11 cellular contexts compared by ENCODE assay signal in genomic region chr10:75294031-75294437, GRCh38. TPM values are rescaled to one million over a fixed set of nuclear protein-coding genes. Genes with fewer than 3 reads are reported as not detected.
DNase-seq lines count a peak whose midpoint lies in the region; ATAC-seq, FAIRE-seq and TF ChIP-seq lines count a peak whose summit lies in the region.
"Had no signal": no experiment of that assay in that cellular context is flagged by ENCODE, and none has a peak within 500 bp of the region (broad histone marks: within the 10 kb centered on the region; RNA-seq: fewer than 3 reads in every experiment).

No MANE protein-coding gene starts in this region.

- DNase-seq in breast epithelium (ENCODE audit: low spot score in 2 of 2) (no peak), MCF 10A (ENCODE audit: unreplicated experiment) (no peak), endothelial cell of umbilical vein (ENCODE audit: low read depth, low spot score) (peak; percentile 9), natural killer cell (no peak), NCI-H2029 treated with DMSO at 0.1 percent for 48 hours (lab: John Stamatoyannopoulos, UW) (no peak), C1 segment of cervical spinal cord (lab: John Stamatoyannopoulos, UW) (no peak)
- no peak for DNase-seq in stimulated activated CD4-positive, alpha-beta T cell treated with anti-CD3 and anti-CD28 coated beads, Interleukin-2, amount 100 ng/mL, for 48 hours
- DNase-seq: activated T-cell treated with anti-CD3 and anti-CD28 coated beads, Interleukin-2, amount 50 U/mL, for 72 hours; BE2C; NCI-H1048 had no signal

- CTCF ChIA-PET in MCF 10A (lab: Yijun Ruan, JAX): interaction anchor here (3.4 kb wide), 1 partner anchor 102 kb away, joined by 8 read pairs; no protein-coding TSS in a partner anchor
- CTCF ChIA-PET in endothelial cell of umbilical vein (lab: Charles Lee): interaction anchor here (1.0 kb wide), 1 partner anchor 14 kb away, joined by 3 read pairs; no protein-coding TSS in a partner anchor

- peaks cover 9% of the 10 kb centered on the region for H3K9me3 Mint-ChIP-seq in MCF 10A (ENCODE audit: unreplicated experiment)
- no peaks in the 10 kb centered on the region for H3K9me3 Mint-ChIP-seq in natural killer cell

- BruUV-seq in MCF 10A (replicated peaks; lab: Mats Ljungman, UMichigan) (no TSS peak), endothelial cell of umbilical vein (replicated peaks; lab: Mats Ljungman, UMichigan) (no TSS peak)

- H3K27me3 Mint-ChIP-seq in MCF 10A (ENCODE audit: insufficient read depth, unreplicated experiment) (no peaks in the 10 kb centered on the region), natural killer cell (ENCODE audit: low read depth in 2 of 2) (peaks cover 5 to 6% of the 10 kb centered on the region in 2 donors)

- H3K4me1 Mint-ChIP-seq in MCF 10A (ENCODE audit: insufficient read depth, unreplicated experiment) (no peaks in the 10 kb centered on the region), natural killer cell (peaks cover 0 to 6% of the 10 kb centered on the region in 2 donors)

- H3K4me2 ChIP-seq in endothelial cell of umbilical vein (ENCODE audit: insufficient read depth, low read length): peak overlapping the region; percentile 74

- no peak for ATAC-seq in natural killer cell

- H3K27ac Mint-ChIP-seq in MCF 10A (ENCODE audit: low read depth, unreplicated experiment) (no peak overlapping the region), natural killer cell (no peak overlapping the region)
- H3K27ac Mint-ChIP-seq: activated T-cell treated with anti-CD3 and anti-CD28 coated beads, Interleukin-2, amount 50 U/mL, for 72 hours had no signal

- WGBS in urinary bladder: 46% methylated on average over 8 of the region's 8 CpGs

- FAIRE-seq in endothelial cell of umbilical vein (lab: Jason Lieb, UNC): peak; percentile 15

- no peaks in the 10 kb centered on the region for H3K27me3 ChIP-seq in breast epithelium
- H3K27me3 ChIP-seq in endothelial cell of umbilical vein (ENCODE audit: control insufficient read depth in 2 of 2, insufficient read depth in 2 of 2, low read length in 2 of 2): peaks cover 0 to 2% of the 10 kb centered on the region in 2 experiments
- H3K27me3 ChIP-seq: BE2C had no signal

- H2AFZ ChIP-seq in endothelial cell of umbilical vein (ENCODE audit: low read depth, low read length): peak overlapping the region; percentile 15

- no peaks in the 10 kb centered on the region for H3K36me3 Mint-ChIP-seq in MCF 10A (ENCODE audit: insufficient read depth, unreplicated experiment)
- no peaks in the 10 kb centered on the region for H3K36me3 Mint-ChIP-seq in natural killer cell

- intact Hi-C loops in breast epithelium (cut with DNase I; ENCODE audit: low total_unique reads) (no loop called here), MCF 10A (cut with micrococcal nuclease) (loop anchor here (2.0 kb wide), 1 partner anchor 65 kb away; no protein-coding TSS in a partner anchor), endothelial cell of umbilical vein (cut with micrococcal nuclease) (loop anchor here (2.0 kb wide), 1 partner anchor 107 kb away; the partner anchor contains the start of gene ZNF503), natural killer cell (cut with micrococcal nuclease) (no loop called here)

- H3K4me3 Mint-ChIP-seq in MCF 10A (ENCODE audit: unreplicated experiment) (no peak overlapping the region), natural killer cell (peak overlapping the region; percentile 80)

- no peak for TF ChIP-seq POLR2A in breast epithelium (IDR thresholded peaks at IDR 0.05)
- TF ChIP-seq POLR2A in endothelial cell of umbilical vein (IDR thresholded peaks at IDR 0.05; ENCODE audit: low read depth, low read length): no peak

- H3K9me1 ChIP-seq in endothelial cell of umbilical vein (replicated peaks; ENCODE audit: control insufficient read depth, extremely low read depth, insufficient read depth, low read length): no peaks in the 10 kb centered on the region

- dilution Hi-C loops in endothelial cell of umbilical vein (cut with MboI; ENCODE audit: extremely low pct_ligation_motif_present, low sequenced_read_pairs): no loop called here

- H3K4me3 ChIP-seq in breast epithelium: peak overlapping the region; percentile 54 to 72 (median 63)
- H3K4me3 ChIP-seq in endothelial cell of umbilical vein (replicated peaks in 1 of 3; ENCODE audit: insufficient read depth in 1 of 3, low read depth in 1 of 3, low read length in 3 of 3): no peak overlapping the region
- H3K4me3 ChIP-seq in urinary bladder (ENCODE audit: low read depth, low read length): no peak overlapping the region

- H3K9me3 ChIP-seq in breast epithelium: peaks cover 0 to 5% of the 10 kb centered on the region in 2 donors
- no peaks in the 10 kb centered on the region for H3K9me3 ChIP-seq in endothelial cell of umbilical vein (replicated peaks; ENCODE audit: control insufficient read depth, insufficient read depth, low read length)
- H3K9me3 ChIP-seq: BE2C had no signal

- POLR2A ChIA-PET in MCF 10A (lab: Yijun Ruan, JAX) (interaction anchor here (0.9 to 4.1 kb wide), 5 partner anchors 9 to 107 kb away, joined by 3 to 64 read pairs (median 29); partner anchors contain the start of gene ZNF503), endothelial cell of umbilical vein (lab: Charles Lee) (no interaction called here)

- no peaks in the 10 kb centered on the region for H3K79me2 ChIP-seq in endothelial cell of umbilical vein (ENCODE audit: control insufficient read depth, insufficient read depth, low read length)

- H3K27ac ChIP-seq in breast epithelium (peak overlapping the region; percentile 87 to 91), endothelial cell of umbilical vein (ENCODE audit: insufficient read depth, low read depth, low read length) (no peak overlapping the region), urinary bladder (ENCODE audit: low read depth) (peak overlapping the region; percentile 94)

- H4K20me1 ChIP-seq in endothelial cell of umbilical vein (replicated peaks; ENCODE audit: control insufficient read depth, extremely low read depth, insufficient read depth, low read length): no peaks in the 10 kb centered on the region

- no peak for TF ChIP-seq CTCF in breast epithelium (IDR thresholded peaks at IDR 0.05)
- no peak for TF ChIP-seq CTCF in MCF 10A (IDR thresholded peaks at IDR 0.05; ENCODE audit: unreplicated experiment)
- TF ChIP-seq CTCF in endothelial cell of umbilical vein (IDR thresholded peaks at IDR 0.05; ENCODE audit: extremely low read depth in 1 of 2, insufficient read depth in 1 of 2, low read depth in 1 of 2, low read length in 2 of 2): no peak
- TF ChIP-seq CTCF in natural killer cell (IDR thresholded peaks at IDR 0.05): no peak

- H3K9ac ChIP-seq in endothelial cell of umbilical vein (replicated peaks; ENCODE audit: extremely low read depth, insufficient read depth, low read length): peak overlapping the region; percentile 13

- H3K4me1 ChIP-seq in breast epithelium (no peaks in the 10 kb centered on the region), endothelial cell of umbilical vein (ENCODE audit: control insufficient read depth, extremely low read depth, insufficient read depth, low read length) (peaks cover 13% of the 10 kb centered on the region), urinary bladder (ENCODE audit: insufficient read depth) (no peaks in the 10 kb centered on the region)

- H3K36me3 ChIP-seq in breast epithelium: no peaks in the 10 kb centered on the region
- no peaks in the 10 kb centered on the region for H3K36me3 ChIP-seq in endothelial cell of umbilical vein (ENCODE audit: control insufficient read depth in 2 of 2, extremely low read depth in 1 of 2, insufficient read depth in 2 of 2, low read length in 2 of 2)
- no peaks in the 10 kb centered on the region for H3K36me3 ChIP-seq in urinary bladder (ENCODE audit: insufficient read depth)
- H3K36me3 ChIP-seq: BE2C had no signal

TF ChIP-seq in endothelial cell of umbilical vein, 7 proteins besides CTCF, POLR2A, EP300 and RAD21:
- TF ChIP-seq EZH2 (IDR thresholded peaks at IDR 0.05; ENCODE audit: borderline replicate concordance, low read depth, low read length, severe bottlenecking) (no peak), MYC (IDR thresholded peaks at IDR 0.05; ENCODE audit: low read depth, low read length) (no peak), JUN (IDR thresholded peaks at IDR 0.05; ENCODE audit: borderline replicate concordance, insufficient read depth, insufficient read length, low read depth) (no peak), GATA2 (IDR thresholded peaks at IDR 0.05; ENCODE audit: insufficient read depth, insufficient read length, low read depth, low read length) (peak; percentile 62), MAX (IDR thresholded peaks at IDR 0.05; ENCODE audit: insufficient read depth, insufficient read length) (no peak), FOS (IDR thresholded peaks at IDR 0.05; ENCODE audit: borderline replicate concordance, insufficient read depth, low read length) (no peak), POLR2AphosphoS5 (IDR thresholded peaks at IDR 0.05; ENCODE audit: insufficient read depth, low read depth, low read length) (no peak)

RNA-seq across cellular contexts. Expression of gene COMTD1, which starts 58.3 kb away (rescaled TPM):
- total RNA-seq in breast epithelium (10 to 100 TPM; 21.0 to 28.5 (median 21.7) TPM), MCF 10A (2022) (18.3 and 34.3 TPM in 2 replicates), endothelial cell of umbilical vein (14.0 and 18.6 TPM in 2 replicates), natural killer cell (10 to 100 TPM; 19.9 to 25.1 (median 20.1) TPM), urinary bladder (2.3 TPM)
- polyA plus RNA-seq in endothelial cell of umbilical vein (18.4 and 26.6 TPM in 2 replicates), urinary bladder (16.3 TPM)
- 5.8 and 10.4 TPM in 2 replicates for polyA plus RNA-seq in endothelial cell of umbilical vein (2011; cell fraction: cytosol; rRNA removed)
- 15.1 and 16.8 TPM in 2 replicates for polyA plus RNA-seq in endothelial cell of umbilical vein (2011; cell fraction: nucleus; rRNA removed)
- 10.8 and 17.0 TPM in 2 replicates for polyA plus RNA-seq in endothelial cell of umbilical vein (2012)
- 1.2 and 1.9 TPM in 2 replicates for polyA minus RNA-seq in endothelial cell of umbilical vein
- 24.6 TPM for polyA minus RNA-seq in endothelial cell of umbilical vein (2011; cell fraction: cytosol; rRNA and poly(A)+ RNA removed)
- 2.5 and 3.8 TPM in 2 replicates for polyA minus RNA-seq in endothelial cell of umbilical vein (2011; cell fraction: nucleus; rRNA and poly(A)+ RNA removed)

Comparison
In these comparisons a context has a peak if more than half of its experiments do, and no peak if none do; other contexts are left out.
1. intact Hi-C loops: an anchor here in MCF 10A (2.0 kb wide) and endothelial cell of umbilical vein (2.0 kb wide); none called in breast epithelium and natural killer cell.
2. H3K4me3 ChIP-seq: peak in breast epithelium (3 of 3); none in endothelial cell of umbilical vein (0 of 3) and urinary bladder (single experiment).